ENCODE assay signal across 34 cellular contexts in the genomic region with DNA sequence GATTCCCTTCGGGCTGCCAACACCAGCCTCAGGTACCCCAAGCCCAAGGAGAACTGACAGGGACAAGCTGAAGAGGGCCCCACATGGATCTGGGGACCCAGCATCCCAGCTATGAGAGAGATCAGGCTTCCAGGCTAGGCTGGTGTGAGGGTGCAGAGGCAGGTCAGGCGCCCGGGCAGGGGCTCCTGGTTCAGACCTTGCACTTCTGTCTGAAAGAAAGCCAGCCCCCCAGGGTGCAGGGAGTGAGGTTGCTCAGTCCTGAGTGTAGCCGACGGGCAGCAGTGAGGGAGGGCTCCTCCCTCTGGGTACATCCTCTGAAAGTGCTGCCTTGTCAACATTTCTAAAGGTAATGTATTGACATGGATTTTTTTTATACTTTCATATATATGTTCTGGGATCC. TPM values are rescaled to one million over a fixed set of nuclear protein-coding genes. Genes with fewer than 3 reads are reported as not detected.
"Had no signal": no experiment of that assay in that cellular context is flagged by ENCODE, and none has a peak within 500 bp of the region (broad histone marks: within the 10 kb centered on the region; RNA-seq: fewer than 3 reads in every experiment).

No MANE protein-coding gene starts in this region.

- ATAC-seq: activated CD8-positive, alpha-beta T cell treated with anti-CD3 and anti-CD28 coated beads for 36 hours; activated naive CD4-positive, alpha-beta T cell treated with anti-CD3 and anti-CD28 coated beads, Interleukin-2, amount 50 U/mL, for 72 hours; activated T-cell treated with anti-CD3 and anti-CD28 coated beads, Interleukin-2, amount 50 U/mL, for 4 hours; activated T-cell treated with anti-CD3 and anti-CD28 coated beads, Interleukin-2, amount 50 U/mL, for 72 hours; activated T-helper 17 cell treated with anti-CD3 and anti-CD28 coated beads, Interleukin-2, amount 50 U/mL, for 72 hours; body of pancreas had no signal

- DNase-seq: activated B cell treated with CpG ODN at 0.5 μM for 24 hours; activated CD4-positive, alpha-beta memory T cell treated with anti-CD3 and anti-CD28 coated beads for 36 hours; activated CD4-positive, alpha-beta T cell treated with anti-CD3 and anti-CD28 coated beads for 4 hours; activated CD4-positive, alpha-beta T cell treated with anti-CD3 and anti-CD28 coated beads, Interleukin-2, amount 10 ng/mL, durations not matched to agents 24 days and 14 days; activated CD4-positive, alpha-beta T cell treated with anti-CD3 and anti-CD28 coated beads, Interleukin-2, amount 50 U/mL, for 1 hour; activated CD4-positive, alpha-beta T cell treated with anti-CD3 and anti-CD28 coated beads, Interleukin-2, amount 50 U/mL, for 4 hours; activated CD4-positive, CD25-positive, alpha-beta regulatory T cell treated with anti-CD3 and anti-CD28 coated beads, Interleukin-2, amount 50 U/mL, for 72 hours; activated CD8-positive, alpha-beta memory T cell treated with anti-CD3 and anti-CD28 coated beads, Interleukin-2, amount 50 U/mL, for 4 hours; activated CD8-positive, alpha-beta T cell treated with anti-CD3 and anti-CD28 coated beads for 36 hours; activated gamma-delta T cell treated with Interleukin-2 at 50 U/mL for 16 hours; activated naive CD4-positive, alpha-beta T cell; activated naive CD4-positive, alpha-beta T cell treated with anti-CD3 and anti-CD28 coated beads for 36 hours; activated naive CD4-positive, alpha-beta T cell treated with anti-CD3 and anti-CD28 coated beads, Interleukin-2, amount 50 U/mL, for 16 hours; activated naive CD8-positive, alpha-beta T cell treated with anti-CD3 and anti-CD28 coated beads for 36 hours; activated T-cell treated with anti-CD3 and anti-CD28 coated beads for 4 hours; activated T-cell treated with anti-CD3 and anti-CD28 coated beads, Interleukin-2, amount 50 U/mL, for 1 hour; activated T-cell treated with anti-CD3 and anti-CD28 coated beads, Interleukin-2, amount 50 U/mL, for 4 hours; activated T-cell treated with anti-CD3 and anti-CD28 coated beads, Interleukin-2, amount 50 U/mL, for 72 hours; adrenal gland; amniotic stem cell; body of pancreas; brain microvascular endothelial cell; central memory CD4-positive, alpha-beta T cell; SW 1271; T-helper 1 cell; T-helper 2 cell; T-helper 9 cell had no signal

- H3K27me3 ChIP-seq: body of pancreas, brain microvascular endothelial cell had no signal

- H3K4me3 ChIP-seq: adrenal gland, body of pancreas, breast epithelium had no signal

- H3K4me1 ChIP-seq: adrenal gland, body of pancreas, breast epithelium had no signal

- H3K36me3 ChIP-seq: adrenal gland, brain microvascular endothelial cell, breast epithelium had no signal

- H3K27ac ChIP-seq: adrenal gland, body of pancreas, brain microvascular endothelial cell, breast epithelium, VCaP had no signal

- H3K9me3 ChIP-seq: adrenal gland had no signal

RNA-seq across cellular contexts. Expression of a gene that starts 33.1 kb away (rescaled TPM):
- total RNA-seq: activated B cell treated with CpG ODN at 0.5 μM for 24 hours; activated CD4-positive, alpha-beta memory T cell treated with anti-CD3 and anti-CD28 coated beads for 36 hours; activated CD4-positive, alpha-beta T cell treated with anti-CD3 and anti-CD28 coated beads, Interleukin-2, amount 10 ng/mL, durations not matched to agents 24 days and 14 days; activated CD8-positive, alpha-beta memory T cell treated with anti-CD3 and anti-CD28 coated beads for 36 hours; activated CD8-positive, alpha-beta T cell treated with anti-CD3 and anti-CD28 coated beads for 36 hours; activated naive CD4-positive, alpha-beta T cell treated with anti-CD3 and anti-CD28 coated beads for 36 hours; activated naive CD4-positive, alpha-beta T cell treated with anti-CD3 and anti-CD28 coated beads, Interleukin-2, amount 50 U/mL, for 72 hours; activated naive CD8-positive, alpha-beta T cell treated with anti-CD3 and anti-CD28 coated beads for 36 hours; activated T-cell treated with anti-CD3 and anti-CD28 coated beads, Interleukin-2, amount 50 U/mL, for 4 hours; activated T-cell treated with anti-CD3 and anti-CD28 coated beads, Interleukin-2, amount 50 U/mL, for 72 hours; activated T-helper 1 cell treated with anti-CD3 and anti-CD28 coated beads, Interleukin-12 subunit alpha, Interleukin-12 subunit beta, Interleukin-2, Interleukin-4 antibody, amounts not matched to agents 30 ng/mL and 10 ng/mL and 1 ng/mL, durations not matched to agents 14 hours and 24 hours and 36 hours; activated T-helper 17 cell treated with anti-CD3 and anti-CD28 coated beads, Interleukin-2, amount 50 U/mL, for 72 hours; aorta had no signal
- polyA plus RNA-seq: aorta had no signal
